ENCODE assay signal across 1 cellular context in genomic region chr22:38270091-38270972, GRCh38.
TF ChIP-seq lines count a peak whose summit lies in the region.

No MANE protein-coding gene starts in this region.

TF ChIP-seq in GM23338, 12 proteins besides CTCF, POLR2A, EP300 and RAD21 (continued from another document):
- TF ChIP-seq ZNF462 (CRISPR knock-in tag; IDR thresholded peaks at IDR 0.05), result no peak
- no peak for TF ChIP-seq JUNB (IDR thresholded peaks at IDR 0.05; ENCODE audit: unreplicated experiment)
